Comparison of ENCODE assay signal across 24 cellular contexts in the genomic region with DNA sequence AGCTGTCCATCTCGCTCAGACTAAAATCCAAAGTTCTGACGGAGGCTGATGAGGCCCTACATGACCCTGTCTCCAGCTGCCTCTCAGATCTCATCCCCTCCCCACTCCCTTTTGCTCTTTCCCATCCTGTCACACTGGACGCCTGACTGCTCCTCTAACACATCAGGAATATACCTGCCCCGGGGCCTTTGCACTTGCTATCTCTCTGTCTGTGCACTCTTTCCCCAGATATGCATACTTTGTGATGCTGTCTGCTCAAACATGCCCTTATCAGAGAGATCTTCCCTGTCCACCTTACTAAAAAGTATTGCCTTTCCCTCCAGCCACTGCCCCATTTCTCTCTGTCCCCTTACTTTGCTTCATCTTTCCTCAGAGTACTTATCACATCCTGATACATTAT.
"Had no signal": no experiment of that assay in that cellular context is flagged by ENCODE, and none has a peak within 500 bp of the region (broad histone marks: within the 10 kb centered on the region; RNA-seq: fewer than 3 reads in every experiment).

No MANE protein-coding gene starts in this region.

- H3K27ac Mint-ChIP-seq: mesothelial cell of epicardium; natural killer cell; stimulated activated effector memory CD8-positive, alpha-beta T cell treated with anti-CD3 and anti-CD28 coated beads, Interleukin-12 subunit alpha, Interleukin-12 subunit beta, amount 100 ng/mL, for 72 hours; stimulated activated naive CD8-positive, alpha-beta T cell treated with anti-CD3 and anti-CD28 coated beads, Interleukin-15, Interleukin-2, amounts not matched to agents 100 ng/mL and 50 ng/mL, for 24 hours had no signal

- H3K4me3 Mint-ChIP-seq: mesothelial cell of epicardium; naive B cell; natural killer cell; stimulated activated effector memory CD8-positive, alpha-beta T cell treated with anti-CD3 and anti-CD28 coated beads, Interleukin-12 subunit alpha, Interleukin-12 subunit beta, amount 100 ng/mL, for 72 hours; stimulated activated naive CD8-positive, alpha-beta T cell treated with anti-CD3 and anti-CD28 coated beads, Interleukin-15, Interleukin-2, amounts not matched to agents 100 ng/mL and 50 ng/mL, for 24 hours had no signal

- H3K36me3 ChIP-seq: left ventricle myocardium inferior, pancreas, prostate gland, spleen, suprapubic skin, tibial nerve, upper lobe of left lung had no signal

- H3K27me3 Mint-ChIP-seq: stimulated activated naive CD8-positive, alpha-beta T cell treated with anti-CD3 and anti-CD28 coated beads, Interleukin-15, Interleukin-2, amounts not matched to agents 100 ng/mL and 50 ng/mL, for 24 hours had no signal

- H3K4me3 ChIP-seq: left ventricle myocardium inferior, lung, pancreas, prostate gland, spleen, suprapubic skin, tibial nerve, upper lobe of left lung had no signal

- H3K36me3 Mint-ChIP-seq: naive B cell; natural killer cell; stimulated activated effector memory CD8-positive, alpha-beta T cell treated with anti-CD3 and anti-CD28 coated beads, Interleukin-12 subunit alpha, Interleukin-12 subunit beta, amount 100 ng/mL, for 72 hours had no signal

- H3K4me1 ChIP-seq: left ventricle myocardium inferior, pancreas, prostate gland, spleen, suprapubic skin, tibial nerve, upper lobe of left lung had no signal

- H3K9me3 ChIP-seq: pancreas, prostate gland, spleen, suprapubic skin, tibial nerve, upper lobe of left lung had no signal

- DNase-seq: hippocampal formation; kidney; left colon; left ventricle myocardium inferior; mesendoderm; naive B cell; natural killer cell; pancreas; posterior cingulate gyrus; retina; right cardiac atrium; small intestine; spleen; stimulated activated CD4-positive, alpha-beta T cell treated with anti-CD3 and anti-CD28 coated beads, Interleukin-4, amount 100 ng/mL, for 24 hours; stimulated activated naive CD4-positive, alpha-beta T cell; upper lobe of left lung had no signal

- ATAC-seq: left colon; natural killer cell; pancreas; right cardiac atrium; sciatic nerve; stimulated activated effector memory CD8-positive, alpha-beta T cell treated with anti-CD3 and anti-CD28 coated beads, Interleukin-12 subunit alpha, Interleukin-12 subunit beta, amount 100 ng/mL, for 72 hours had no signal

- H3K4me1 Mint-ChIP-seq: naive B cell; stimulated activated effector memory CD8-positive, alpha-beta T cell treated with anti-CD3 and anti-CD28 coated beads, Interleukin-12 subunit alpha, Interleukin-12 subunit beta, amount 100 ng/mL, for 72 hours had no signal

- H3K9me3 Mint-ChIP-seq: natural killer cell; stimulated activated naive CD8-positive, alpha-beta T cell treated with anti-CD3 and anti-CD28 coated beads, Interleukin-15, Interleukin-2, amounts not matched to agents 100 ng/mL and 50 ng/mL, for 24 hours had no signal

- H3K27me3 ChIP-seq: pancreas, spleen, tibial nerve, upper lobe of left lung had no signal

- H3K27ac ChIP-seq: left ventricle myocardium inferior, pancreas, prostate gland, spleen, suprapubic skin, tibial nerve, upper lobe of left lung had no signal
